Comparison of ENCODE assay signal across 19 cellular contexts in genomic region chr19:3455960-3456601, GRCh38. TPM values are rescaled to one million over a fixed set of nuclear protein-coding genes. Genes with fewer than 3 reads are reported as not detected.
"Had no signal": no experiment of that assay in that cellular context is flagged by ENCODE, and none has a peak within 500 bp of the region (broad histone marks: within the 10 kb centered on the region; RNA-seq: fewer than 3 reads in every experiment).

No MANE protein-coding gene starts in this region.

- H2AFZ ChIP-seq: hepatocyte, parathyroid adenoma had no signal

- H3K27me3 ChIP-seq: colonic mucosa, hepatocyte, upper lobe of right lung had no signal

- H3K27ac Mint-ChIP-seq: activated CD4-positive, alpha-beta T cell treated with anti-CD3 and anti-CD28 coated beads for 36 hours; activated CD8-positive, alpha-beta T cell treated with anti-CD3 and anti-CD28 coated beads for 36 hours; activated naive CD8-positive, alpha-beta T cell treated with anti-CD3 and anti-CD28 coated beads, Interleukin-2, amount 50 U/mL, for 24 hours; stimulated activated effector memory CD8-positive, alpha-beta T cell treated with anti-CD3 and anti-CD28 coated beads, Interleukin-12 subunit alpha, Interleukin-12 subunit beta, amount 100 ng/mL, for 72 hours; T-cell had no signal

- H3K79me2 ChIP-seq: hepatocyte had no signal

- H3K9ac ChIP-seq: parathyroid adenoma had no signal

- H3K36me3 ChIP-seq: colonic mucosa had no signal

- H3K27ac ChIP-seq: cardiac muscle cell, colonic mucosa, parathyroid adenoma, upper lobe of right lung, VCaP had no signal

- H3K9me3 Mint-ChIP-seq: activated CD8-positive, alpha-beta T cell treated with anti-CD3 and anti-CD28 coated beads for 36 hours; activated naive CD8-positive, alpha-beta T cell treated with anti-CD3 and anti-CD28 coated beads, Interleukin-2, amount 50 U/mL, for 24 hours; neural crest cell; stimulated activated effector memory CD8-positive, alpha-beta T cell treated with anti-CD3 and anti-CD28 coated beads, Interleukin-12 subunit alpha, Interleukin-12 subunit beta, amount 100 ng/mL, for 72 hours; T-cell had no signal

- ATAC-seq: activated CD4-positive, alpha-beta T cell treated with anti-CD3 and anti-CD28 coated beads for 36 hours; activated CD8-positive, alpha-beta T cell treated with anti-CD3 and anti-CD28 coated beads for 36 hours; activated naive CD8-positive, alpha-beta T cell treated with anti-CD3 and anti-CD28 coated beads, Interleukin-2, amount 50 U/mL, for 24 hours; left ventricle myocardium superior; stimulated activated effector memory CD8-positive, alpha-beta T cell treated with anti-CD3 and anti-CD28 coated beads, Interleukin-12 subunit alpha, Interleukin-12 subunit beta, amount 100 ng/mL, for 72 hours; T-cell; upper lobe of right lung had no signal

- DNase-seq: activated CD4-positive, alpha-beta T cell treated with anti-CD3 and anti-CD28 coated beads for 36 hours; activated CD8-positive, alpha-beta memory T cell treated with anti-CD3 and anti-CD28 coated beads, Interleukin-2, amount 50 U/mL, for 4 hours; activated CD8-positive, alpha-beta T cell treated with anti-CD3 and anti-CD28 coated beads for 36 hours; activated naive CD8-positive, alpha-beta T cell treated with anti-CD3 and anti-CD28 coated beads, Interleukin-2, amount 50 U/mL, for 24 hours; colonic mucosa; effector CD4-positive, alpha-beta T cell; kidney; left ventricle myocardium superior; small intestine; T-cell; upper lobe of right lung had no signal

- H3K27me3 Mint-ChIP-seq: activated CD4-positive, alpha-beta T cell treated with anti-CD3 and anti-CD28 coated beads for 36 hours; activated CD8-positive, alpha-beta T cell treated with anti-CD3 and anti-CD28 coated beads for 36 hours; activated naive CD8-positive, alpha-beta T cell treated with anti-CD3 and anti-CD28 coated beads, Interleukin-2, amount 50 U/mL, for 24 hours; T-cell had no signal

- H3K4me3 Mint-ChIP-seq: activated CD4-positive, alpha-beta T cell treated with anti-CD3 and anti-CD28 coated beads for 36 hours; activated CD8-positive, alpha-beta T cell treated with anti-CD3 and anti-CD28 coated beads for 36 hours; activated naive CD8-positive, alpha-beta T cell treated with anti-CD3 and anti-CD28 coated beads, Interleukin-2, amount 50 U/mL, for 24 hours; neural crest cell; stimulated activated effector memory CD8-positive, alpha-beta T cell treated with anti-CD3 and anti-CD28 coated beads, Interleukin-12 subunit alpha, Interleukin-12 subunit beta, amount 100 ng/mL, for 72 hours; T-cell had no signal

- H3K4me1 ChIP-seq: colonic mucosa had no signal

- H3K4me1 Mint-ChIP-seq: activated CD4-positive, alpha-beta T cell treated with anti-CD3 and anti-CD28 coated beads for 36 hours; activated naive CD8-positive, alpha-beta T cell treated with anti-CD3 and anti-CD28 coated beads, Interleukin-2, amount 50 U/mL, for 24 hours; T-cell had no signal

- H3K4me2 ChIP-seq: hepatocyte had no signal

- H3K4me3 ChIP-seq: cardiac muscle cell, colonic mucosa, hepatocyte, upper lobe of right lung had no signal

- H3K9me3 ChIP-seq: colonic mucosa, upper lobe of right lung had no signal

RNA-seq across cellular contexts. Expression of gene SMIM24, which starts 24.2 kb away (rescaled TPM):
- total RNA-seq: astrocyte, left ventricle myocardium superior, neural crest cell, upper lobe of right lung had no signal

RNA-seq across cellular contexts. Expression of gene SMIM44, which starts 27.2 kb away (rescaled TPM):
- total RNA-seq: activated CD4-positive, alpha-beta T cell treated with anti-CD3 and anti-CD28 coated beads for 36 hours; activated CD8-positive, alpha-beta T cell treated with anti-CD3 and anti-CD28 coated beads for 36 hours; astrocyte; cardiac muscle cell; hepatocyte; kidney; left ventricle myocardium superior; mesenteric fat pad; neural crest cell; T-cell; upper lobe of right lung had no signal
- polyA plus RNA-seq: cardiac muscle cell, hepatocyte had no signal
